ENCODE assay signal across 24 cellular contexts in the genomic region with DNA sequence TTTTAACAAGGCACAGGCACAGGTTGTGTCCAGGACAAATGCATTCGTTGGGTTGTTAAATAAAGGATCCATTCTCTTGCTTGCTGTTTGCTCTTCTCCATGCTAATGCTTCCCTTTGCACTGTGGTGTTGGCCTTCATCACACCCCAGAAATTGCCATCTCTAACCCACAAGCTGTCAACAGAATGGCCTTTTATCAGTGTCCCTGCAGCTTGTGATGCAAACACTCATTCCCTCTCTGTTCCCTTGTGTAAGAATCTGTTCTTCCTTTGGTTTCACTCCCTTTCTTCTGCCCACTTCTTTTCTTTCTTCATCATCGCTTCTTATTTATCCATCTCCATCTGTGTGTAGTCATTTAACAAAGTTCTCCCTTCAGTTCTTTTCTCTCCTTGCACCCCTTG.
"Had no signal": no experiment of that assay in that cellular context is flagged by ENCODE, and none has a peak within 500 bp of the region (broad histone marks: within the 10 kb centered on the region; RNA-seq: fewer than 3 reads in every experiment).

No MANE protein-coding gene starts in this region.

- H3K36me3 ChIP-seq: gastrocnemius medialis, pancreas, right atrium auricular region, uterus had no signal

- H3K4me3 Mint-ChIP-seq: activated CD4-positive, alpha-beta T cell treated with anti-CD3 and anti-CD28 coated beads for 36 hours; activated naive CD4-positive, alpha-beta T cell treated with anti-CD3 and anti-CD28 coated beads for 36 hours; activated naive CD8-positive, alpha-beta T cell treated with anti-CD3 and anti-CD28 coated beads, Interleukin-2, amount 10 ng/mL, durations not matched to agents 7 days and 5 days; central memory CD8-positive, alpha-beta T cell; naive B cell; T-helper 2 cell treated with Interferon-gamma antibody and Interleukin-4, amounts not matched to agents 5 μg/mL and 100 μg/mL, for 36 hours; type B pancreatic cell had no signal

- ATAC-seq: activated CD4-positive, alpha-beta T cell treated with anti-CD3 and anti-CD28 coated beads for 36 hours; gastrocnemius medialis; left cardiac atrium; left ventricle myocardium superior; pancreas; psoas muscle had no signal

- H3K4me1 Mint-ChIP-seq: activated CD4-positive, alpha-beta T cell treated with anti-CD3 and anti-CD28 coated beads for 36 hours; activated naive CD8-positive, alpha-beta T cell treated with anti-CD3 and anti-CD28 coated beads, Interleukin-2, amount 10 ng/mL, durations not matched to agents 7 days and 5 days; central memory CD8-positive, alpha-beta T cell; naive B cell had no signal

- H3K27ac Mint-ChIP-seq: activated CD4-positive, alpha-beta T cell treated with anti-CD3 and anti-CD28 coated beads for 36 hours; activated naive CD4-positive, alpha-beta T cell treated with anti-CD3 and anti-CD28 coated beads for 36 hours; activated naive CD8-positive, alpha-beta T cell treated with anti-CD3 and anti-CD28 coated beads, Interleukin-2, amount 10 ng/mL, durations not matched to agents 7 days and 5 days; T-helper 2 cell treated with Interferon-gamma antibody and Interleukin-4, amounts not matched to agents 5 μg/mL and 100 μg/mL, for 36 hours; type B pancreatic cell had no signal

- H3K9me3 Mint-ChIP-seq: activated naive CD4-positive, alpha-beta T cell treated with anti-CD3 and anti-CD28 coated beads for 36 hours; activated naive CD8-positive, alpha-beta T cell treated with anti-CD3 and anti-CD28 coated beads, Interleukin-2, amount 10 ng/mL, durations not matched to agents 7 days and 5 days; central memory CD8-positive, alpha-beta T cell; naive B cell; T-helper 2 cell treated with Interferon-gamma antibody and Interleukin-4, amounts not matched to agents 5 μg/mL and 100 μg/mL, for 36 hours; type B pancreatic cell had no signal

- H3K4me3 ChIP-seq: gastrocnemius medialis, hepatocyte, pancreas, psoas muscle, right atrium auricular region, uterus had no signal

- H3K27ac ChIP-seq: gastrocnemius medialis, hepatocyte, pancreas, psoas muscle, right atrium auricular region, uterus had no signal

- DNase-seq: activated CD4-positive, alpha-beta T cell treated with anti-CD3 and anti-CD28 coated beads for 36 hours; activated CD4-positive, alpha-beta T cell treated with anti-CD3 and anti-CD28 coated beads, Interleukin-2, amount 50 U/mL, for 4 hours; activated CD4-positive, CD25-positive, alpha-beta regulatory T cell; activated effector memory CD4-positive, alpha-beta T cell treated with Interleukin-2 at 50 U/mL for 16 hours; activated naive CD4-positive, alpha-beta T cell treated with anti-CD3 and anti-CD28 coated beads for 36 hours; activated naive CD8-positive, alpha-beta T cell treated with anti-CD3 and anti-CD28 coated beads, Interleukin-2, amount 10 ng/mL, durations not matched to agents 7 days and 5 days; dermis blood vessel endothelial cell; effector CD8-positive, alpha-beta T cell; gastrocnemius medialis; islet precursor cell; left cardiac atrium; left ventricle myocardium superior; naive B cell; nucleus accumbens; pancreas; psoas muscle; stimulated activated naive CD4-positive, alpha-beta T cell; T-helper 1 cell; uterus had no signal

- H3K27me3 ChIP-seq: gastrocnemius medialis, hepatocyte, pancreas, right atrium auricular region, uterus had no signal

- H3K27me3 Mint-ChIP-seq: type B pancreatic cell had no signal

- H3K4me1 ChIP-seq: gastrocnemius medialis, pancreas, psoas muscle, right atrium auricular region, uterus had no signal

- H3K36me3 Mint-ChIP-seq: activated naive CD8-positive, alpha-beta T cell treated with anti-CD3 and anti-CD28 coated beads, Interleukin-2, amount 10 ng/mL, durations not matched to agents 7 days and 5 days; naive B cell; type B pancreatic cell had no signal

- H3K9me3 ChIP-seq: gastrocnemius medialis, pancreas, psoas muscle, right atrium auricular region, uterus had no signal
